ENCODE assay signal across 26 cellular contexts in the genomic region with DNA sequence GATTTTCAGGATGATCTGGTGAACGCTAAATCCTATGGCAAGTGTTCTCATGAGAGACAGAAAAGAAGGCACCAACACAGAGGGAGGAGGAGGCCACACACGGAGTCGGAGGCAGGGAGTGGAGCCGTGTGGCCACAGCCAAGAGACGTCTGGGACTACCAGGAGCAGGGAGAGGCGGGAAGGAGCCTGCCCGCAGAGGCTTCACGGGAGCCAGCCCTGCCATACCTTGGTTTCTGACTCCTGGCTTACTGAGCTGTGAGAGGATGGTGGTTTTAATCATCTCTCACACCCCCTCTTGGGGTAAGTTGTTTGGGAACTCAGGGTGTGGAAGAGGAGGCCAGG. TPM values are rescaled to one million over a fixed set of nuclear protein-coding genes. Genes with fewer than 3 reads are reported as not detected.
"Had no signal": no experiment of that assay in that cellular context is flagged by ENCODE, and none has a peak within 500 bp of the region (broad histone marks: within the 10 kb centered on the region; RNA-seq: fewer than 3 reads in every experiment).

No MANE protein-coding gene starts in this region.

- ATAC-seq: activated T-cell treated with anti-CD3 and anti-CD28 coated beads, Interleukin-2, amount 50 U/mL, for 4 hours; gastrocnemius medialis had no signal

- H3K36me3 Mint-ChIP-seq: activated naive CD8-positive, alpha-beta T cell had no signal

- FAIRE-seq: astrocyte, colon had no signal

- H3K9me3 ChIP-seq: adrenal gland, gastrocnemius medialis, thoracic aorta, upper lobe of left lung had no signal

- H3K27ac ChIP-seq: adrenal gland, gastrocnemius medialis, left ventricle myocardium inferior, thoracic aorta, upper lobe of left lung had no signal

- H3K9me3 Mint-ChIP-seq: activated T-cell treated with anti-CD3 and anti-CD28 coated beads, Interleukin-2, amount 50 U/mL, for 4 hours; activated T-helper 2 cell treated with anti-CD3 and anti-CD28 coated beads, Interferon-gamma antibody, Interleukin-2, Interleukin-4, amounts not matched to agents 10 μg/mL and 5 μg/mL and 100 μg/mL, durations not matched to agents 14 hours and 24 hours and 36 hours; nephron had no signal

- H3K36me3 ChIP-seq: adrenal gland, gastrocnemius medialis, left ventricle myocardium inferior, thoracic aorta, upper lobe of left lung had no signal

- H3K4me1 ChIP-seq: adrenal gland, gastrocnemius medialis, left ventricle myocardium inferior had no signal

- DNase-seq: activated CD4-positive, alpha-beta T cell treated with anti-CD3 and anti-CD28 coated beads, Interleukin-2, amount 50 U/mL, for 4 hours; activated CD8-positive, alpha-beta memory T cell treated with anti-CD3 and anti-CD28 coated beads, Interleukin-2, amount 50 U/mL, for 48 hours; activated naive CD4-positive, alpha-beta T cell; activated T-cell treated with anti-CD3 and anti-CD28 coated beads, Interleukin-2, amount 50 U/mL, for 4 hours; central memory CD4-positive, alpha-beta T cell; effector memory CD4-positive, alpha-beta T cell; gastrocnemius medialis; hippocampal formation; left ventricle myocardium inferior; stimulated activated CD4-positive, alpha-beta T cell treated with anti-CD3 and anti-CD28 coated beads, Interleukin-4, amount 100 ng/mL, for 1 hour; stimulated activated naive CD4-positive, alpha-beta T cell treated with Interleukin-2 at 50 U/mL for 16 hours; T-helper 1 cell; T-helper 9 cell had no signal

- H3K27me3 ChIP-seq: adrenal gland, gastrocnemius medialis, upper lobe of left lung had no signal

- H3K4me3 Mint-ChIP-seq: activated CD4-positive, alpha-beta T cell treated with anti-CD3 and anti-CD28 coated beads for 36 hours; activated naive CD8-positive, alpha-beta T cell; activated T-cell treated with anti-CD3 and anti-CD28 coated beads, Interleukin-2, amount 50 U/mL, for 4 hours; nephron had no signal

- H3K4me3 ChIP-seq: adrenal gland, gastrocnemius medialis, left ventricle myocardium inferior, thoracic aorta, upper lobe of left lung had no signal

- H3K27me3 Mint-ChIP-seq: activated CD4-positive, alpha-beta T cell treated with anti-CD3 and anti-CD28 coated beads for 36 hours; activated naive CD8-positive, alpha-beta T cell had no signal

- H3K4me1 Mint-ChIP-seq: activated CD4-positive, alpha-beta T cell treated with anti-CD3 and anti-CD28 coated beads for 36 hours; nephron had no signal

- H3K27ac Mint-ChIP-seq: activated CD4-positive, alpha-beta T cell treated with anti-CD3 and anti-CD28 coated beads for 36 hours; activated naive CD8-positive, alpha-beta T cell; activated T-helper 2 cell treated with anti-CD3 and anti-CD28 coated beads, Interferon-gamma antibody, Interleukin-2, Interleukin-4, amounts not matched to agents 10 μg/mL and 5 μg/mL and 100 μg/mL, durations not matched to agents 14 hours and 24 hours and 36 hours; nephron had no signal

RNA-seq across cellular contexts. Expression of a gene that starts 33.5 kb away (rescaled TPM):
- total RNA-seq: activated CD4-positive, alpha-beta T cell treated with anti-CD3 and anti-CD28 coated beads for 36 hours; activated CD8-positive, alpha-beta memory T cell treated with anti-CD3 and anti-CD28 coated beads for 36 hours; activated T-cell treated with anti-CD3 and anti-CD28 coated beads, Interleukin-2, amount 50 U/mL, for 4 hours; activated T-helper 2 cell treated with anti-CD3 and anti-CD28 coated beads, Interferon-gamma antibody, Interleukin-2, Interleukin-4, amounts not matched to agents 10 μg/mL and 5 μg/mL and 100 μg/mL, durations not matched to agents 14 hours and 24 hours and 36 hours; dermis microvascular lymphatic vessel endothelial cell; gastrocnemius medialis; left ventricle myocardium inferior; mammary epithelial cell; mononuclear cell; thoracic aorta had no signal
- polyA plus RNA-seq: mammary epithelial cell had no signal

RNA-seq across cellular contexts. Expression of a gene that starts 45.8 kb away (rescaled TPM):
- total RNA-seq: activated CD4-positive, alpha-beta T cell treated with anti-CD3 and anti-CD28 coated beads for 36 hours; activated CD8-positive, alpha-beta memory T cell treated with anti-CD3 and anti-CD28 coated beads for 36 hours; activated T-cell treated with anti-CD3 and anti-CD28 coated beads, Interleukin-2, amount 50 U/mL, for 4 hours; activated T-helper 2 cell treated with anti-CD3 and anti-CD28 coated beads, Interferon-gamma antibody, Interleukin-2, Interleukin-4, amounts not matched to agents 10 μg/mL and 5 μg/mL and 100 μg/mL, durations not matched to agents 14 hours and 24 hours and 36 hours; dermis microvascular lymphatic vessel endothelial cell; gastrocnemius medialis; mammary epithelial cell; mononuclear cell had no signal
- polyA plus RNA-seq: mammary epithelial cell had no signal
